In genomic region chr15:64051093-64051402, GRCh38 we compare ENCODE assay signal across 28 cellular contexts.
"Had no signal": no experiment of that assay in that cellular context is flagged by ENCODE, and none has a peak within 500 bp of the region (broad histone marks: within the 10 kb centered on the region; RNA-seq: fewer than 3 reads in every experiment).

No MANE protein-coding gene starts in this region.

- H3K36me3 ChIP-seq: brain microvascular endothelial cell, MG63, Peyer's patch had no signal

- H3K9me3 Mint-ChIP-seq: activated CD4-positive, alpha-beta T cell treated with anti-CD3 and anti-CD28 coated beads, Interleukin-2, amount 10 ng/mL, durations not matched to agents 7 days and 5 days; activated naive CD4-positive, alpha-beta T cell treated with anti-CD3 and anti-CD28 coated beads, Interleukin-2, amount 50 U/mL, for 24 hours; activated naive CD8-positive, alpha-beta T cell treated with anti-CD3 and anti-CD28 coated beads, Interleukin-2, amount 50 U/mL, for 24 hours; activated T-cell treated with anti-CD3 and anti-CD28 coated beads, Interleukin-2, amount 50 U/mL, for 24 hours; activated T-helper 2 cell treated with anti-CD3 and anti-CD28 coated beads, Interferon-gamma antibody, Interleukin-2, Interleukin-4, amounts not matched to agents 10 μg/mL and 5 μg/mL and 100 μg/mL, durations not matched to agents 14 hours and 24 hours and 36 hours had no signal

- H3K4me3 ChIP-seq: MG63, Peyer's patch, SK-N-MC had no signal

- H3K27me3 ChIP-seq: brain microvascular endothelial cell, MG63, Peyer's patch had no signal

- H3K4me3 Mint-ChIP-seq: activated CD4-positive, alpha-beta T cell treated with anti-CD3 and anti-CD28 coated beads for 36 hours; activated CD4-positive, alpha-beta T cell treated with anti-CD3 and anti-CD28 coated beads, Interleukin-2, amount 10 ng/mL, durations not matched to agents 7 days and 5 days; activated CD8-positive, alpha-beta T cell treated with anti-CD3 and anti-CD28 coated beads, Interleukin-2, amount 10 ng/mL, durations not matched to agents 7 days and 5 days; activated naive CD4-positive, alpha-beta T cell treated with anti-CD3 and anti-CD28 coated beads, Interleukin-2, amount 50 U/mL, for 24 hours; activated naive CD8-positive, alpha-beta T cell treated with anti-CD3 and anti-CD28 coated beads, Interleukin-2, amount 50 U/mL, for 24 hours; activated T-cell treated with anti-CD3 and anti-CD28 coated beads, Interleukin-2, amount 50 U/mL, for 24 hours had no signal

- ATAC-seq: activated CD4-positive, alpha-beta T cell treated with anti-CD3 and anti-CD28 coated beads for 36 hours; activated CD8-positive, alpha-beta T cell treated with anti-CD3 and anti-CD28 coated beads, Interleukin-2, amount 10 ng/mL, durations not matched to agents 7 days and 5 days; activated naive CD8-positive, alpha-beta T cell treated with anti-CD3 and anti-CD28 coated beads, Interleukin-2, amount 50 U/mL, for 24 hours; PC-3 had no signal

- H3K27ac Mint-ChIP-seq: activated CD4-positive, alpha-beta T cell treated with anti-CD3 and anti-CD28 coated beads for 36 hours; activated CD4-positive, alpha-beta T cell treated with anti-CD3 and anti-CD28 coated beads, Interleukin-2, amount 10 ng/mL, durations not matched to agents 7 days and 5 days; activated CD8-positive, alpha-beta T cell treated with anti-CD3 and anti-CD28 coated beads, Interleukin-2, amount 10 ng/mL, durations not matched to agents 7 days and 5 days; activated naive CD4-positive, alpha-beta T cell treated with anti-CD3 and anti-CD28 coated beads, Interleukin-2, amount 50 U/mL, for 24 hours; activated naive CD8-positive, alpha-beta T cell treated with anti-CD3 and anti-CD28 coated beads, Interleukin-2, amount 50 U/mL, for 24 hours; activated T-cell treated with anti-CD3 and anti-CD28 coated beads, Interleukin-2, amount 50 U/mL, for 24 hours had no signal

- DNase-seq: activated CD4-positive, alpha-beta T cell treated with anti-CD3 and anti-CD28 coated beads for 36 hours; activated CD4-positive, alpha-beta T cell treated with anti-CD3 and anti-CD28 coated beads, Interleukin-2, amount 10 ng/mL, durations not matched to agents 7 days and 5 days; activated CD4-positive, alpha-beta T cell treated with anti-CD3 and anti-CD28 coated beads, Interleukin-2, amount 50 U/mL, for 48 hours; activated CD8-positive, alpha-beta T cell treated with anti-CD3 and anti-CD28 coated beads, Interleukin-2, amount 10 ng/mL, durations not matched to agents 7 days and 5 days; activated gamma-delta T cell; activated naive CD4-positive, alpha-beta T cell treated with Interleukin-2 at 50 U/mL for 16 hours; activated naive CD8-positive, alpha-beta T cell treated with anti-CD3 and anti-CD28 coated beads, Interleukin-2, amount 50 U/mL, for 24 hours; activated T-cell treated with anti-CD3 and anti-CD28 coated beads, Interleukin-2, amount 50 U/mL, for 24 hours; anterior cingulate cortex; brain microvascular endothelial cell; central memory CD4-positive, alpha-beta T cell; Kasumi-1; KG1; NCI-H1048; NCI-H1105 treated with DMSO at 0.1 percent for 48 hours; NCI-H1694; NCI-H1930; NCI-H2081 treated with DMSO at 0.1 percent for 48 hours; NCI-H226; NCI-H524 treated with DMSO at 0.1 percent for 48 hours; PC-3; Peyer's patch; RPMI8226; T1000 had no signal

- H3K27ac ChIP-seq: brain microvascular endothelial cell, SK-N-MC had no signal

- H3K9me3 ChIP-seq: MG63, Peyer's patch had no signal

- H3K36me3 Mint-ChIP-seq: activated naive CD4-positive, alpha-beta T cell treated with anti-CD3 and anti-CD28 coated beads, Interleukin-2, amount 50 U/mL, for 24 hours had no signal
